In genomic region chr7:140621326-140622035, GRCh38 we compare ENCODE assay signal across 15 cellular contexts. TPM values are rescaled to one million over a fixed set of nuclear protein-coding genes. Genes with fewer than 3 reads are reported as not detected.
A peak's percentile ranks its signal among the peaks of the same experiment; 100 is the strongest.
DNase-seq lines count a peak whose midpoint lies in the region; ATAC-seq, FAIRE-seq and TF ChIP-seq lines count a peak whose summit lies in the region.
"Had no signal": no experiment of that assay in that cellular context is flagged by ENCODE, and none has a peak within 500 bp of the region (broad histone marks: within the 10 kb centered on the region; RNA-seq: fewer than 3 reads in every experiment).

No MANE protein-coding gene starts in this region.

- no peak overlapping the region for H3K4me3 Mint-ChIP-seq in astrocyte (ENCODE audit: unreplicated experiment)
- H3K4me3 Mint-ChIP-seq: dendritic cell treated with granulocyte-macrophage colony-stimulating factor and Interleukin-4, amounts not matched to agents 40 ng/mL and 50 ng/mL, for 4 days; T-helper 17 cell had no signal

- H3K79me2 ChIP-seq in astrocyte (ENCODE audit: insufficient read depth, low read length): peaks cover 4% of the 10 kb centered on the region

- TF ChIP-seq EP300 in gastroesophageal sphincter (IDR thresholded peaks at IDR 0.05): no peak

- H3K27me3 Mint-ChIP-seq in astrocyte (ENCODE audit: low read depth, unreplicated experiment): no peaks in the 10 kb centered on the region

- ATAC-seq in HG03442 (IDR thresholded peaks at IDR 0.05; ENCODE audit: unreplicated experiment) (peak; percentile 61), gastroesophageal sphincter (no peak), HG02840 (IDR thresholded peaks at IDR 0.05; ENCODE audit: low FRiP score, unreplicated experiment) (no peak), GM18519 (IDR thresholded peaks at IDR 0.05; ENCODE audit: low FRiP score, unreplicated experiment) (no peak)
- ATAC-seq: Panc1, T-helper 17 cell had no signal

- WGBS in gastroesophageal sphincter (ENCODE audit: low coverage in 1 of 2), 2 donors: 19 to 52% methylated on average over 7 to 8 of the region's 8 CpGs

- H3K36me3 ChIP-seq in astrocyte (ENCODE audit: insufficient read depth, low read length) (no peaks in the 10 kb centered on the region), gastroesophageal sphincter (no peaks in the 10 kb centered on the region)

- H3K4me1 Mint-ChIP-seq in astrocyte (ENCODE audit: low read depth, unreplicated experiment): peaks cover 26% of the 10 kb centered on the region

- H3K9me3 Mint-ChIP-seq in astrocyte (ENCODE audit: unreplicated experiment): peaks cover 2% of the 10 kb centered on the region
- H3K9me3 Mint-ChIP-seq: dendritic cell treated with granulocyte-macrophage colony-stimulating factor and Interleukin-4, amounts not matched to agents 40 ng/mL and 50 ng/mL, for 4 days had no signal

- H3K4me1 ChIP-seq in astrocyte (ENCODE audit: insufficient read depth, low read length) (peaks cover 28% of the 10 kb centered on the region), gastroesophageal sphincter (peaks cover 4 to 85% (median 13%) of the 10 kb centered on the region in 3 donors)

- H3K27ac Mint-ChIP-seq in astrocyte (ENCODE audit: unreplicated experiment): no peak overlapping the region
- H3K27ac Mint-ChIP-seq: dendritic cell treated with granulocyte-macrophage colony-stimulating factor and Interleukin-4, amounts not matched to agents 40 ng/mL and 50 ng/mL, for 4 days; T-helper 17 cell had no signal

- no peaks in the 10 kb centered on the region for H4K20me1 ChIP-seq in astrocyte (ENCODE audit: insufficient read depth, low read length)

- DNase-seq in AG20443 (ENCODE audit: low spot score) (peak; percentile 63), astrocyte (ENCODE audit: low read depth) (peak; percentile 52), NCI-H1105 (lab: John Stamatoyannopoulos, UW) (no peak), SK-N-DZ (ENCODE audit: low spot score) (no peak)
- DNase-seq: Caco-2; NCI-H1105 treated with DMSO at 0.1 percent for 48 hours; NCI-H446 treated with DMSO at 0.1 percent for 48 hours; stimulated activated CD4-positive, alpha-beta T cell treated with anti-CD3 and anti-CD28 coated beads, Interleukin-12 subunit alpha, Interleukin-12 subunit beta, amount 100 ng/mL, for 4 hours; T-helper 17 cell had no signal

- H3K9me3 ChIP-seq in astrocyte (ENCODE audit: insufficient read depth, low read depth, low read length): no peaks in the 10 kb centered on the region
- H3K9me3 ChIP-seq in gastroesophageal sphincter: no peaks in the 10 kb centered on the region
- H3K9me3 ChIP-seq: Caco-2 had no signal

- TF ChIP-seq CTCF in astrocyte (IDR thresholded peaks at IDR 0.05; ENCODE audit: insufficient read depth, low read depth, low read length) (no peak), gastroesophageal sphincter (IDR thresholded peaks at IDR 0.05) (no peak)

- peak overlapping the region; percentile 82 for H3K27ac ChIP-seq in astrocyte (ENCODE audit: low read depth, low read length)
- H3K27ac ChIP-seq in gastroesophageal sphincter: peak overlapping the region in 3 of 4 donors; percentile 21 to 87 (median 60)

- peak; percentile 80 for FAIRE-seq in astrocyte (lab: Jason Lieb, UNC)

- H3K9ac ChIP-seq in astrocyte (ENCODE audit: low read length): peak overlapping the region; percentile 64

- peak overlapping the region; percentile 38 for H2AFZ ChIP-seq in astrocyte (ENCODE audit: low read depth, low read length)

- no peak overlapping the region for H3K4me3 ChIP-seq in astrocyte (ENCODE audit: insufficient read depth, low read depth, low read length)
- H3K4me3 ChIP-seq in gastroesophageal sphincter: no peak overlapping the region

- H3K36me3 Mint-ChIP-seq in astrocyte (ENCODE audit: low read depth, unreplicated experiment): peaks cover 5% of the 10 kb centered on the region

- peak overlapping the region; percentile 79 for H3K4me2 ChIP-seq in astrocyte (ENCODE audit: low read length)

- TF ChIP-seq POLR2A in gastroesophageal sphincter (IDR thresholded peaks at IDR 0.05): no peak

- H3K27me3 ChIP-seq in astrocyte (ENCODE audit: insufficient read depth, low read length) (no peaks in the 10 kb centered on the region), gastroesophageal sphincter (no peaks in the 10 kb centered on the region)

RNA-seq across cellular contexts. Expression of gene DENND2A, which starts 19.1 kb away (rescaled TPM):
- total RNA-seq in astrocyte (41.7 and 42.1 TPM in 2 replicates), gastroesophageal sphincter (10 to 100 TPM; 25.2 to 83.5 (median 46.5) TPM)
- polyA plus RNA-seq in SK-N-DZ (2014; cell fraction: cytosol; rRNA removed): 8.9 and 10.6 TPM in 2 replicates
- polyA plus RNA-seq in SK-N-DZ (2014; cell fraction: nucleus; rRNA removed): 4.6 and 8.0 TPM in 2 replicates
- total RNA-seq: T-helper 17 cell had no signal

RNA-seq across cellular contexts. Expression of gene ADCK2, which starts 51.3 kb away (rescaled TPM):
- total RNA-seq in astrocyte (11.5 and 12.4 TPM in 2 replicates), gastroesophageal sphincter (10 to 100 TPM; 14.5 to 33.4 (median 22.4) TPM)
- polyA plus RNA-seq in SK-N-DZ (2014; cell fraction: cytosol; rRNA removed): 29.4 and 35.0 TPM in 2 replicates
- 17.7 and 19.0 TPM in 2 replicates for polyA plus RNA-seq in SK-N-DZ (2014; cell fraction: nucleus; rRNA removed)

Comparison
In these comparisons a context has a peak if more than half of its experiments do, and no peak if none do; other contexts are left out.
1. DNase-seq: peak in AG20443 (single experiment) and astrocyte (single experiment); none in NCI-H1105 (single experiment) and SK-N-DZ (single experiment).